ENCODE assay signal across 8 cellular contexts in genomic region chr2:47272031-47272864, GRCh38.
DNase-seq lines count a peak whose midpoint lies in the region; ATAC-seq and TF ChIP-seq lines count a peak whose summit lies in the region.

No MANE protein-coding gene starts in this region.

- WGBS in liver = 10% methylated on average over 46 of the region's 46 CpGs

- no peaks in the 10 kb centered on the region for H3K9me3 ChIP-seq in liver (ENCODE audit: control insufficient read depth in 4 of 4, low read length in 3 of 4)

- peak; percentile 74 for ATAC-seq in HG02852 (IDR thresholded peaks at IDR 0.05; ENCODE audit: unreplicated experiment)

- H3K4me1 ChIP-seq in liver (ENCODE audit: control insufficient read depth in 4 of 4, insufficient read depth in 4 of 4, low read length in 3 of 4) = peaks cover 6 to 14% (median 10%) of the 10 kb centered on the region in 4 donors

- peak overlapping the region; percentile 3 to 36 for H3K9ac ChIP-seq in liver (ENCODE audit: low read depth in 1 of 2, low read length in 2 of 2)

- H3K36me3 ChIP-seq in liver (ENCODE audit: control insufficient read depth in 4 of 4, insufficient read depth in 3 of 4, low read depth in 1 of 4, low read length in 3 of 4) = no peaks in the 10 kb centered on the region

- TF ChIP-seq RAD21 in liver (IDR thresholded peaks at IDR 0.05) = peak; percentile 87 to 92

- H3K27ac ChIP-seq in liver (ENCODE audit: low read depth in 1 of 2, low read length in 2 of 2) = peak overlapping the region; percentile 1 to 30

- H3K4me3 ChIP-seq in GM12875 (ENCODE audit: low read depth, low read length) (peak overlapping the region; percentile 45), liver (ENCODE audit: low read depth in 1 of 3, low read length in 3 of 3) (peak overlapping the region; percentile 16 to 64 (median 55))

- DNase-seq in NCI-H345 treated with DMSO at 0.1 percent for 48 hours (lab: John Stamatoyannopoulos, UW; ENCODE audit: unreplicated experiment) (peak; percentile 36), dermis blood vessel endothelial cell (peak; percentile 65), cerebellar cortex (ENCODE audit: low spot score) (no peak)
- DNase-seq in activated CD4-positive, alpha-beta T cell treated with anti-CD3 and anti-CD28 coated beads, Interleukin-2, amount 50 U/mL, for 1 hour = peak; percentile 54
- peak; percentile 49 for DNase-seq in stimulated activated CD4-positive, alpha-beta T cell treated with anti-CD3 and anti-CD28 coated beads, Interleukin-4, amount 100 ng/mL, for 24 hours

- H3K27me3 ChIP-seq in liver (ENCODE audit: control insufficient read depth in 4 of 4, insufficient read depth in 4 of 4, low read length in 3 of 4) = no peaks in the 10 kb centered on the region

- TF ChIP-seq CTCF in GM12875 (IDR thresholded peaks at IDR 0.05; ENCODE audit: borderline replicate concordance, insufficient read depth, low read depth, low read length) = peak; percentile 100
- TF ChIP-seq CTCF in liver (IDR thresholded peaks at IDR 0.05; ENCODE audit: low read depth, low read length, missing input control) = peak; percentile 92

TF ChIP-seq in liver, 16 proteins besides CTCF, POLR2A, EP300 and RAD21:
- TF ChIP-seq TAF1 (conservative IDR thresholded peaks at IDR 0.05) (no peak), HNF4A (conservative IDR thresholded peaks at IDR 0.05) (peak in 1 of 2 donors; percentile 5)
